In the genomic region with DNA sequence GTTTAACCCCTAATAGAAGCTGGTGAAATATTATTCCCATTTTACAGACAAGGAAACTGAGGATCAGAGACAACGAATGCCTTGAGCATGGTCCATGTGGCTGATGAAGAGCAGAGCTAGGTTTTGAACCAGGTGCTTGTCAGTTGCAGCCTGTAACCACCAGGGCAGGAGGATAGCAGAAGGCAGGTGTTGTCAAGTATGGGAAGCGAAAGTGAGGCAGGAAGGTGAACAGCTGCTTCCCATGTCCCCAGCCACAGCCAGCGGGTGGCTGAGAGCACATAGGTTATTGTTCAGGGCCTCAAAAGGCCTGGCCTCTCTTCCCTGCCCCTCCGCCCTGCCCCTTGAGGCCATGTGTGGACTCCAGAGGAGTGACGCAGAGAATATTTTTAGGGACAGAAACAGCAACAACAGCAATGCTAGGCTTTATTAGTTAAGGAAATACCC, we compare ENCODE assay signal across 7 cellular contexts. TPM values are rescaled to one million over a fixed set of nuclear protein-coding genes. Genes with fewer than 3 reads are reported as not detected.
DNase-seq lines count a peak whose midpoint lies in the region; ATAC-seq and TF ChIP-seq lines count a peak whose summit lies in the region.

No MANE protein-coding gene starts in this region.

- no peaks in the 10 kb centered on the region for H3K9me3 Mint-ChIP-seq in CD8-positive, alpha-beta memory T cell
- H3K9me3 Mint-ChIP-seq in activated naive CD4-positive, alpha-beta T cell treated with anti-CD3 and anti-CD28 coated beads, Interleukin-2, amount 10 ng/mL, durations not matched to agents 7 days and 5 days, result peaks cover 9% of the 10 kb centered on the region

- no peak overlapping the region for H3K4me3 ChIP-seq in HEK293 (ENCODE audit: low read depth, low read length)
- no peak overlapping the region for H3K4me3 ChIP-seq in CD8-positive, alpha-beta memory T cell (ENCODE audit: low read length)

- POLR2A ChIA-PET in HEK293 (lab: Yijun Ruan, JAX), result no interaction called here
- POLR2A ChIA-PET in CD8-positive, alpha-beta memory T cell (lab: Charles Lee), result interaction anchor here (0.8 kb wide), 1 partner anchor 1769 kb away, joined by 3 read pairs; no protein-coding TSS in a partner anchor

- DNase-seq in NCI-H187 treated with DMSO at 0.1 percent for 48 hours (lab: John Stamatoyannopoulos, UW) (peak; percentile 70), left lobe of liver (ENCODE audit: low spot score) (no peak), anterior cingulate cortex (lab: John Stamatoyannopoulos, UW) (no peak)
- DNase-seq in CD8-positive, alpha-beta memory T cell, result no peak
- DNase-seq in activated naive CD4-positive, alpha-beta T cell treated with anti-CD3 and anti-CD28 coated beads, Interleukin-2, amount 10 ng/mL, durations not matched to agents 7 days and 5 days, result no peak

- no peak overlapping the region for H3K4me3 Mint-ChIP-seq in CD8-positive, alpha-beta memory T cell
- no peak overlapping the region for H3K4me3 Mint-ChIP-seq in activated naive CD4-positive, alpha-beta T cell treated with anti-CD3 and anti-CD28 coated beads, Interleukin-2, amount 10 ng/mL, durations not matched to agents 7 days and 5 days

- no peaks in the 10 kb centered on the region for H3K36me3 ChIP-seq in HEK293 (ENCODE audit: control insufficient read depth in 2 of 2, insufficient read depth in 1 of 2, low read length in 2 of 2)
- H3K36me3 ChIP-seq in CD8-positive, alpha-beta memory T cell (ENCODE audit: insufficient read depth, low read length), result no peaks in the 10 kb centered on the region

- no peak; the same call in 1 of the 2 replicates for TF ChIP-seq CTCF in HEK293 (tag by site-specific recombination; IDR thresholded peaks at IDR 0.05)

- no peaks in the 10 kb centered on the region for H3K36me3 Mint-ChIP-seq in CD8-positive, alpha-beta memory T cell
- H3K36me3 Mint-ChIP-seq in activated naive CD4-positive, alpha-beta T cell treated with anti-CD3 and anti-CD28 coated beads, Interleukin-2, amount 10 ng/mL, durations not matched to agents 7 days and 5 days, result no peaks in the 10 kb centered on the region

- H3K4me1 Mint-ChIP-seq in CD8-positive, alpha-beta memory T cell, result peaks cover 2 to 14% (median 11%) of the 10 kb centered on the region in 3 donors
- peaks cover 16% of the 10 kb centered on the region for H3K4me1 Mint-ChIP-seq in activated naive CD4-positive, alpha-beta T cell treated with anti-CD3 and anti-CD28 coated beads, Interleukin-2, amount 10 ng/mL, durations not matched to agents 7 days and 5 days

- no peak overlapping the region for H3K27ac ChIP-seq in HEK293 (ENCODE audit: extremely low read depth, low read depth, low read length)
- no peak overlapping the region for H3K27ac ChIP-seq in CD8-positive, alpha-beta memory T cell (ENCODE audit: low read depth, low read length)

- H3K27ac Mint-ChIP-seq in CD8-positive, alpha-beta memory T cell, result no peak overlapping the region
- no peak overlapping the region for H3K27ac Mint-ChIP-seq in activated naive CD4-positive, alpha-beta T cell treated with anti-CD3 and anti-CD28 coated beads, Interleukin-2, amount 10 ng/mL, durations not matched to agents 7 days and 5 days

- peaks cover 16 to 33% of the 10 kb centered on the region in 2 donors for H3K27me3 Mint-ChIP-seq in CD8-positive, alpha-beta memory T cell
- peaks cover 5% of the 10 kb centered on the region for H3K27me3 Mint-ChIP-seq in activated naive CD4-positive, alpha-beta T cell treated with anti-CD3 and anti-CD28 coated beads, Interleukin-2, amount 10 ng/mL, durations not matched to agents 7 days and 5 days

- H3K9me3 ChIP-seq in HEK293 (ENCODE audit: control insufficient read depth, insufficient read depth, low read depth, low read length), result no peaks in the 10 kb centered on the region
- H3K9me3 ChIP-seq in CD8-positive, alpha-beta memory T cell (ENCODE audit: low read length), result no peaks in the 10 kb centered on the region

- CTCF ChIA-PET in HEK293 (lab: Yijun Ruan, JAX), result no interaction called here
- CTCF ChIA-PET in CD8-positive, alpha-beta memory T cell (lab: Charles Lee), result no interaction called here
- CTCF ChIA-PET in activated naive CD4-positive, alpha-beta T cell treated with anti-CD3 and anti-CD28 coated beads, Interleukin-2, amount 10 ng/mL, durations not matched to agents 7 days and 5 days (lab: Charles Lee), result interaction anchor here (1.2 kb wide), 1 partner anchor 47 kb away, joined by 3 read pairs; no protein-coding TSS in a partner anchor

- H3K4me1 ChIP-seq in HEK293 (ENCODE audit: control insufficient read depth, insufficient read depth, low read length), result no peaks in the 10 kb centered on the region; the same call in 1 of the 2 replicates
- H3K4me1 ChIP-seq in CD8-positive, alpha-beta memory T cell (ENCODE audit: insufficient read depth, low read length), result peaks cover 16% of the 10 kb centered on the region

- H3K27me3 ChIP-seq in CD8-positive, alpha-beta memory T cell (ENCODE audit: insufficient read depth, low read length, poor library complexity, severe bottlenecking), result no peaks in the 10 kb centered on the region

- ATAC-seq in GM18870 (IDR thresholded peaks at IDR 0.05; ENCODE audit: unreplicated experiment), result peak; percentile 77
- peak; percentile 24 for ATAC-seq in left lobe of liver

TF ChIP-seq in HEK293, 187 proteins besides CTCF, POLR2A, EP300 and RAD21:
- TF ChIP-seq ZNF473 (tag by site-specific recombination; IDR thresholded peaks at IDR 0.05), result no peak
- TF ChIP-seq, protein P1, sequence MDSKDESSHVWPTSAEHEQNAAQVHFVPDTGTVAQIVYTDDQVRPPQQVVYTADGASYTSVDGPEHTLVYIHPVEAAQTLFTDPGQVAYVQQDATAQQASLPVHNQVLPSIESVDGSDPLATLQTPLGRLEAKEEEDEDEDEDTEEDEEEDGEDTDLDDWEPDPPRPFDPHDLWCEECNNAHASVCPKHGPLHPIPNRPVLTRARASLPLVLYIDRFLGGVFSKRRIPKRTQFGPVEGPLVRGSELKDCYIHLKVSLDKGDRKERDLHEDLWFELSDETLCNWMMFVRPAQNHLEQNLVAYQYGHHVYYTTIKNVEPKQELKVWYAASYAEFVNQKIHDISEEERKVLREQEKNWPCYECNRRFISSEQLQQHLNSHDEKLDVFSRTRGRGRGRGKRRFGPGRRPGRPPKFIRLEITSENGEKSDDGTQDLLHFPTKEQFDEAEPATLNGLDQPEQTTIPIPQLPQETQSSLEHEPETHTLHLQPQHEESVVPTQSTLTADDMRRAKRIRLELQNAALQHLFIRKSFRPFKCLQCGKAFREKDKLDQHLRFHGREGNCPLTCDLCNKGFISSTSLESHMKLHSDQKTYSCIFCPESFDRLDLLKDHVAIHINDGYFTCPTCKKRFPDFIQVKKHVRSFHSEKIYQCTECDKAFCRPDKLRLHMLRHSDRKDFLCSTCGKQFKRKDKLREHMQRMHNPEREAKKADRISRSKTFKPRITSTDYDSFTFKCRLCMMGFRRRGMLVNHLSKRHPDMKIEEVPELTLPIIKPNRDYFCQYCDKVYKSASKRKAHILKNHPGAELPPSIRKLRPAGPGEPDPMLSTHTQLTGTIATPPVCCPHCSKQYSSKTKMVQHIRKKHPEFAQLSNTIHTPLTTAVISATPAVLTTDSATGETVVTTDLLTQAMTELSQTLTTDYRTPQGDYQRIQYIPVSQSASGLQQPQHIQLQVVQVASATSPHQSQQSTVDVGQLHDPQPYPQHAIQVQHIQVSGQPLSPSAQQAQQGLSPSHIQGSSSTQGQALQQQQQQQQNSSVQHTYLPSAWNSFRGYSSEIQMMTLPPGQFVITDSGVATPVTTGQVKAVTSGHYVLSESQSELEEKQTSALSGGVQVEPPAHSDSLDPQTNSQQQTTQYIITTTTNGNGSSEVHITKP (tag by site-specific recombination; IDR thresholded peaks at IDR 0.05), result no peak
- 0 out of 2 replicates have a peak, but pooled peaks have one; percentile 58 for TF ChIP-seq GLI4 (tag by site-specific recombination; IDR thresholded peaks at IDR 0.05)
- TF ChIP-seq PRDM1 (tag by site-specific recombination; IDR thresholded peaks at IDR 0.05), result 0 out of 2 replicates have a peak, but pooled peaks have one; percentile 20
- no peak for TF ChIP-seq ZNF610 (tag by site-specific recombination; IDR thresholded peaks at IDR 0.05; ENCODE audit: borderline replicate concordance)
- no peak for TF ChIP-seq ZNF223 (tag by site-specific recombination; IDR thresholded peaks at IDR 0.05)

RNA-seq across cellular contexts. Expression of a gene that starts 39.6 kb away (rescaled TPM):
- 0.70 TPM for total RNA-seq in left lobe of liver
- total RNA-seq in CD8-positive, alpha-beta memory T cell, result under 1 TPM; 0.53 to 0.88 TPM
- polyA plus RNA-seq in CD8-positive, alpha-beta memory T cell, result not detected
